ENCODE assay signal across 1 cellular context in the genomic region with DNA sequence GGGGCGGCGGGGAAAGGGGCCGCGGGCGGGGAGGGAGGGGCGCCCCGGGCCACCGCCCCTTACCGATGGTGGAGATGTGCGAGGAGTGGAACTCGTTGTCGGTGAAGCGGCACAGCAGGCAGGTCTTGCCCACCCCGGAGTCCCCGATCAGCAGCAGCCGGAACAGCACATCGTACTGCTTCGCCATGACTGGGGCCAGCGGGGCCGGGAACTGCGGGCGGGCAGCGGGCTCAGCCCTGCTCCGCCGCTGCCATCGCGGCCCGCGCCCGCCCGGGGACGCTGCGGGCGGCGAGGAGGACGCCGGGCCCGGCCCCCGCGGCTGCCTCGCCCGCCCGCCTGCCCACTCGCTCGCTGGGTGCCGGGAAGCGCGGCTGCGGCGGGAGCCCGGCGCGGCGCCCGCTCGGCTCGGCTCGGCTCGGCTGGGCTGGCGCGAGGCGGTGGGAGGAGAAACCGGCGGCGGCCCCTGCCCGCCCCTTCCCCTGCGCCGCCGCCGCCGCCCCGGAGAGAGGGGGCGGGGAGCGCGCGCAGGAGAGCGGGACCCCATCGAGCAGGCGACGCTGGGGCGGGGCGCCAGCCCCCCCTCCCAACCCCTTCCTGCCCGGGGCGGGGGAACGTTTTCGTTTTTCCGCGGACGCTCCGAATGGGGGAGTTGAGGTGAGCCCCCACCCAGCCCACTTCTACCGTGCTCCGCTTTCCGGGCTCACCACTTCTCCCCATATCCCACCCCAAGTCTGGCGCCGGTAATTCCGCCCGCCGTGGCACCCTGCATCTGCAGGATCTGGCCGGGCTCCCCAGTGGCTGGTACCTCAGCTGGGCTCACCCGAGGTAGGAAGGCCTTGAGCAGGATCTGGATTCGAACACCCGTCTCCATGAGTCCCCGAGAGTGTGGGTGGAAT.
TF ChIP-seq lines count a peak whose summit lies in the region.

A gene (minus strand): TSS at position 447 of the 896 bp plus-strand sequence. CDS start 260 bp downstream, at position 187.

TF ChIP-seq in HepG2, 621 proteins besides CTCF, POLR2A, EP300 and RAD21 (continued from another document and continues in another):
- TF ChIP-seq, protein P1, sequence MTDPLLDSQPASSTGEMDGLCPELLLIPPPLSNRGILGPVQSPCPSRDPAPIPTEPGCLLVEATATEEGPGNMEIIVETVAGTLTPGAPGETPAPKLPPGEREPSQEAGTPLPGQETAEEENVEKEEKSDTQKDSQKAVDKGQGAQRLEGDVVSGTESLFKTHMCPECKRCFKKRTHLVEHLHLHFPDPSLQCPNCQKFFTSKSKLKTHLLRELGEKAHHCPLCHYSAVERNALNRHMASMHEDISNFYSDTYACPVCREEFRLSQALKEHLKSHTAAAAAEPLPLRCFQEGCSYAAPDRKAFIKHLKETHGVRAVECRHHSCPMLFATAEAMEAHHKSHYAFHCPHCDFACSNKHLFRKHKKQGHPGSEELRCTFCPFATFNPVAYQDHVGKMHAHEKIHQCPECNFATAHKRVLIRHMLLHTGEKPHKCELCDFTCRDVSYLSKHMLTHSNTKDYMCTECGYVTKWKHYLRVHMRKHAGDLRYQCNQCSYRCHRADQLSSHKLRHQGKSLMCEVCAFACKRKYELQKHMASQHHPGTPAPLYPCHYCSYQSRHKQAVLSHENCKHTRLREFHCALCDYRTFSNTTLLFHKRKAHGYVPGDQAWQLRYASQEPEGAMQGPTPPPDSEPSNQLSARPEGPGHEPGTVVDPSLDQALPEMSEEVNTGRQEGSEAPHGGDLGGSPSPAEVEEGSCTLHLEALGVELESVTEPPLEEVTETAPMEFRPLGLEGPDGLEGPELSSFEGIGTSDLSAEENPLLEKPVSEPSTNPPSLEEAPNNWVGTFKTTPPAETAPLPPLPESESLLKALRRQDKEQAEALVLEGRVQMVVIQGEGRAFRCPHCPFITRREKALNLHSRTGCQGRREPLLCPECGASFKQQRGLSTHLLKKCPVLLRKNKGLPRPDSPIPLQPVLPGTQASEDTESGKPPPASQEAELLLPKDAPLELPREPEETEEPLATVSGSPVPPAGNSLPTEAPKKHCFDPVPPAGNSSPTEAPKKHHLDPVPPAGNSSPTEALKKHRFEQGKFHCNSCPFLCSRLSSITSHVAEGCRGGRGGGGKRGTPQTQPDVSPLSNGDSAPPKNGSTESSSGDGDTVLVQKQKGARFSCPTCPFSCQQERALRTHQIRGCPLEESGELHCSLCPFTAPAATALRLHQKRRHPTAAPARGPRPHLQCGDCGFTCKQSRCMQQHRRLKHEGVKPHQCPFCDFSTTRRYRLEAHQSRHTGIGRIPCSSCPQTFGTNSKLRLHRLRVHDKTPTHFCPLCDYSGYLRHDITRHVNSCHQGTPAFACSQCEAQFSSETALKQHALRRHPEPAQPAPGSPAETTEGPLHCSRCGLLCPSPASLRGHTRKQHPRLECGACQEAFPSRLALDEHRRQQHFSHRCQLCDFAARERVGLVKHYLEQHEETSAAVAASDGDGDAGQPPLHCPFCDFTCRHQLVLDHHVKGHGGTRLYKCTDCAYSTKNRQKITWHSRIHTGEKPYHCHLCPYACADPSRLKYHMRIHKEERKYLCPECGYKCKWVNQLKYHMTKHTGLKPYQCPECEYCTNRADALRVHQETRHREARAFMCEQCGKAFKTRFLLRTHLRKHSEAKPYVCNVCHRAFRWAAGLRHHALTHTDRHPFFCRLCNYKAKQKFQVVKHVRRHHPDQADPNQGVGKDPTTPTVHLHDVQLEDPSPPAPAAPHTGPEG (CRISPR knock-in tag; IDR thresholded peaks at IDR 0.05), result peak; percentile 68; the same call in 1 of the 2 replicates
- TF ChIP-seq ZNF564 (CRISPR knock-in tag; IDR thresholded peaks at IDR 0.05), result no peak
- TF ChIP-seq, protein P2, sequence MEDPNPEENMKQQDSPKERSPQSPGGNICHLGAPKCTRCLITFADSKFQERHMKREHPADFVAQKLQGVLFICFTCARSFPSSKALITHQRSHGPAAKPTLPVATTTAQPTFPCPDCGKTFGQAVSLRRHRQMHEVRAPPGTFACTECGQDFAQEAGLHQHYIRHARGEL (CRISPR knock-in tag; IDR thresholded peaks at IDR 0.05), result no peak
- no peak for TF ChIP-seq ZNF138 (CRISPR knock-in tag; IDR thresholded peaks at IDR 0.05; ENCODE audit: low read depth)
- TF ChIP-seq SMC3 (IDR thresholded peaks at IDR 0.05; ENCODE audit: low read length), result no peak
- TF ChIP-seq FOXK2 (IDR thresholded peaks at IDR 0.05), result no peak
- no peak for TF ChIP-seq ZFYVE20 (CRISPR knock-in tag; IDR thresholded peaks at IDR 0.05; ENCODE audit: borderline replicate concordance, low read depth)
- TF ChIP-seq, protein P3, sequence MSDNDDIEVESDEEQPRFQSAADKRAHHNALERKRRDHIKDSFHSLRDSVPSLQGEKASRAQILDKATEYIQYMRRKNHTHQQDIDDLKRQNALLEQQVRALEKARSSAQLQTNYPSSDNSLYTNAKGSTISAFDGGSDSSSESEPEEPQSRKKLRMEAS (IDR thresholded peaks at IDR 0.05), result no peak
- no peak for TF ChIP-seq ZNF10 (CRISPR knock-in tag; IDR thresholded peaks at IDR 0.05; ENCODE audit: borderline replicate concordance, low read depth)
- TF ChIP-seq, protein P4, sequence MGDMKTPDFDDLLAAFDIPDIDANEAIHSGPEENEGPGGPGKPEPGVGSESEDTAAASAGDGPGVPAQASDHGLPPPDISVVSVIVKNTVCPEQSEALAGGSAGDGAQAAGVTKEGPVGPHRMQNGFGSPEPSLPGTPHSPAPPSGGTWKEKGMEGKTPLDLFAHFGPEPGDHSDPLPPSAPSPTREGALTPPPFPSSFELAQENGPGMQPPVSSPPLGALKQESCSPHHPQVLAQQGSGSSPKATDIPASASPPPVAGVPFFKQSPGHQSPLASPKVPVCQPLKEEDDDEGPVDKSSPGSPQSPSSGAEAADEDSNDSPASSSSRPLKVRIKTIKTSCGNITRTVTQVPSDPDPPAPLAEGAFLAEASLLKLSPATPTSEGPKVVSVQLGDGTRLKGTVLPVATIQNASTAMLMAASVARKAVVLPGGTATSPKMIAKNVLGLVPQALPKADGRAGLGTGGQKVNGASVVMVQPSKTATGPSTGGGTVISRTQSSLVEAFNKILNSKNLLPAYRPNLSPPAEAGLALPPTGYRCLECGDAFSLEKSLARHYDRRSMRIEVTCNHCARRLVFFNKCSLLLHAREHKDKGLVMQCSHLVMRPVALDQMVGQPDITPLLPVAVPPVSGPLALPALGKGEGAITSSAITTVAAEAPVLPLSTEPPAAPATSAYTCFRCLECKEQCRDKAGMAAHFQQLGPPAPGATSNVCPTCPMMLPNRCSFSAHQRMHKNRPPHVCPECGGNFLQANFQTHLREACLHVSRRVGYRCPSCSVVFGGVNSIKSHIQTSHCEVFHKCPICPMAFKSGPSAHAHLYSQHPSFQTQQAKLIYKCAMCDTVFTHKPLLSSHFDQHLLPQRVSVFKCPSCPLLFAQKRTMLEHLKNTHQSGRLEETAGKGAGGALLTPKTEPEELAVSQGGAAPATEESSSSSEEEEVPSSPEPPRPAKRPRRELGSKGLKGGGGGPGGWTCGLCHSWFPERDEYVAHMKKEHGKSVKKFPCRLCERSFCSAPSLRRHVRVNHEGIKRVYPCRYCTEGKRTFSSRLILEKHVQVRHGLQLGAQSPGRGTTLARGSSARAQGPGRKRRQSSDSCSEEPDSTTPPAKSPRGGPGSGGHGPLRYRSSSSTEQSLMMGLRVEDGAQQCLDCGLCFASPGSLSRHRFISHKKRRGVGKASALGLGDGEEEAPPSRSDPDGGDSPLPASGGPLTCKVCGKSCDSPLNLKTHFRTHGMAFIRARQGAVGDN (CRISPR knock-in tag; IDR thresholded peaks at IDR 0.05), result peak; percentile 41; the same call in 1 of the 2 replicates
- TF ChIP-seq ATF7-NPFF (CRISPR knock-in tag; IDR thresholded peaks at IDR 0.05; ENCODE audit: low read depth), result peak; percentile 69; the same call in 1 of the 2 replicates
- TF ChIP-seq, protein P5, sequence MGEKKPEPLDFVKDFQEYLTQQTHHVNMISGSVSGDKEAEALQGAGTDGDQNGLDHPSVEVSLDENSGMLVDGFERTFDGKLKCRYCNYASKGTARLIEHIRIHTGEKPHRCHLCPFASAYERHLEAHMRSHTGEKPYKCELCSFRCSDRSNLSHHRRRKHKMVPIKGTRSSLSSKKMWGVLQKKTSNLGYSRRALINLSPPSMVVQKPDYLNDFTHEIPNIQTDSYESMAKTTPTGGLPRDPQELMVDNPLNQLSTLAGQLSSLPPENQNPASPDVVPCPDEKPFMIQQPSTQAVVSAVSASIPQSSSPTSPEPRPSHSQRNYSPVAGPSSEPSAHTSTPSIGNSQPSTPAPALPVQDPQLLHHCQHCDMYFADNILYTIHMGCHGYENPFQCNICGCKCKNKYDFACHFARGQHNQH (CRISPR knock-in tag; IDR thresholded peaks at IDR 0.05), result no peak
- no peak for TF ChIP-seq ZEB1 (IDR thresholded peaks at IDR 0.05; ENCODE audit: insufficient replicate concordance, low read depth)
- no peak for TF ChIP-seq POGZ (CRISPR knock-in tag; IDR thresholded peaks at IDR 0.05)
- TF ChIP-seq, protein P6, sequence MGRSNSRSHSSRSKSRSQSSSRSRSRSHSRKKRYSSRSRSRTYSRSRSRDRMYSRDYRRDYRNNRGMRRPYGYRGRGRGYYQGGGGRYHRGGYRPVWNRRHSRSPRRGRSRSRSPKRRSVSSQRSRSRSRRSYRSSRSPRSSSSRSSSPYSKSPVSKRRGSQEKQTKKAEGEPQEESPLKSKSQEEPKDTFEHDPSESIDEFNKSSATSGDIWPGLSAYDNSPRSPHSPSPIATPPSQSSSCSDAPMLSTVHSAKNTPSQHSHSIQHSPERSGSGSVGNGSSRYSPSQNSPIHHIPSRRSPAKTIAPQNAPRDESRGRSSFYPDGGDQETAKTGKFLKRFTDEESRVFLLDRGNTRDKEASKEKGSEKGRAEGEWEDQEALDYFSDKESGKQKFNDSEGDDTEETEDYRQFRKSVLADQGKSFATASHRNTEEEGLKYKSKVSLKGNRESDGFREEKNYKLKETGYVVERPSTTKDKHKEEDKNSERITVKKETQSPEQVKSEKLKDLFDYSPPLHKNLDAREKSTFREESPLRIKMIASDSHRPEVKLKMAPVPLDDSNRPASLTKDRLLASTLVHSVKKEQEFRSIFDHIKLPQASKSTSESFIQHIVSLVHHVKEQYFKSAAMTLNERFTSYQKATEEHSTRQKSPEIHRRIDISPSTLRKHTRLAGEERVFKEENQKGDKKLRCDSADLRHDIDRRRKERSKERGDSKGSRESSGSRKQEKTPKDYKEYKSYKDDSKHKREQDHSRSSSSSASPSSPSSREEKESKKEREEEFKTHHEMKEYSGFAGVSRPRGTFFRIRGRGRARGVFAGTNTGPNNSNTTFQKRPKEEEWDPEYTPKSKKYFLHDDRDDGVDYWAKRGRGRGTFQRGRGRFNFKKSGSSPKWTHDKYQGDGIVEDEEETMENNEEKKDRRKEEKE (IDR thresholded peaks at IDR 0.05), result no peak
- 0 out of 2 replicates have a peak, but pooled peaks have one; percentile 8 for TF ChIP-seq THAP11 (CRISPR knock-in tag; IDR thresholded peaks at IDR 0.05)
- TF ChIP-seq SP2 (CRISPR knock-in tag; IDR thresholded peaks at IDR 0.05), result no peak
- TF ChIP-seq, protein P7, sequence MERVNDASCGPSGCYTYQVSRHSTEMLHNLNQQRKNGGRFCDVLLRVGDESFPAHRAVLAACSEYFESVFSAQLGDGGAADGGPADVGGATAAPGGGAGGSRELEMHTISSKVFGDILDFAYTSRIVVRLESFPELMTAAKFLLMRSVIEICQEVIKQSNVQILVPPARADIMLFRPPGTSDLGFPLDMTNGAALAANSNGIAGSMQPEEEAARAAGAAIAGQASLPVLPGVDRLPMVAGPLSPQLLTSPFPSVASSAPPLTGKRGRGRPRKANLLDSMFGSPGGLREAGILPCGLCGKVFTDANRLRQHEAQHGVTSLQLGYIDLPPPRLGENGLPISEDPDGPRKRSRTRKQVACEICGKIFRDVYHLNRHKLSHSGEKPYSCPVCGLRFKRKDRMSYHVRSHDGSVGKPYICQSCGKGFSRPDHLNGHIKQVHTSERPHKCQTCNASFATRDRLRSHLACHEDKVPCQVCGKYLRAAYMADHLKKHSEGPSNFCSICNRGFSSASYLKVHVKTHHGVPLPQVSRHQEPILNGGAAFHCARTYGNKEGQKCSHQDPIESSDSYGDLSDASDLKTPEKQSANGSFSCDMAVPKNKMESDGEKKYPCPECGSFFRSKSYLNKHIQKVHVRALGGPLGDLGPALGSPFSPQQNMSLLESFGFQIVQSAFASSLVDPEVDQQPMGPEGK (CRISPR knock-in tag; IDR thresholded peaks at IDR 0.05), result peak; percentile 58
- TF ChIP-seq NCOA5 (CRISPR knock-in tag; IDR thresholded peaks at IDR 0.05), result no peak
- TF ChIP-seq, protein P8, sequence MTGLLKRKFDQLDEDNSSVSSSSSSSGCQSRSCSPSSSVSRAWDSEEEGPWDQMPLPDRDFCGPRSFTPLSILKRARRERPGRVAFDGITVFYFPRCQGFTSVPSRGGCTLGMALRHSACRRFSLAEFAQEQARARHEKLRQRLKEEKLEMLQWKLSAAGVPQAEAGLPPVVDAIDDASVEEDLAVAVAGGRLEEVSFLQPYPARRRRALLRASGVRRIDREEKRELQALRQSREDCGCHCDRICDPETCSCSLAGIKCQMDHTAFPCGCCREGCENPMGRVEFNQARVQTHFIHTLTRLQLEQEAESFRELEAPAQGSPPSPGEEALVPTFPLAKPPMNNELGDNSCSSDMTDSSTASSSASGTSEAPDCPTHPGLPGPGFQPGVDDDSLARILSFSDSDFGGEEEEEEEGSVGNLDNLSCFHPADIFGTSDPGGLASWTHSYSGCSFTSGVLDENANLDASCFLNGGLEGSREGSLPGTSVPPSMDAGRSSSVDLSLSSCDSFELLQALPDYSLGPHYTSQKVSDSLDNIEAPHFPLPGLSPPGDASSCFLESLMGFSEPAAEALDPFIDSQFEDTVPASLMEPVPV (CRISPR knock-in tag; IDR thresholded peaks at IDR 0.05), result 0 out of 2 replicates have a peak, but pooled peaks have one; percentile 30
- TF ChIP-seq ZNF24 (IDR thresholded peaks at IDR 0.05), result no peak
- TF ChIP-seq ZNF772 (CRISPR knock-in tag; IDR thresholded peaks at IDR 0.05), result no peak
- peak; percentile 44 for TF ChIP-seq SRSF1 (optimal IDR thresholded peaks at IDR 0.05; ENCODE audit: low read depth, low read length)
- no peak for TF ChIP-seq ZNF781 (CRISPR knock-in tag; IDR thresholded peaks at IDR 0.05; ENCODE audit: borderline replicate concordance, not compliant biosample characterization)
- TF ChIP-seq, protein P9, sequence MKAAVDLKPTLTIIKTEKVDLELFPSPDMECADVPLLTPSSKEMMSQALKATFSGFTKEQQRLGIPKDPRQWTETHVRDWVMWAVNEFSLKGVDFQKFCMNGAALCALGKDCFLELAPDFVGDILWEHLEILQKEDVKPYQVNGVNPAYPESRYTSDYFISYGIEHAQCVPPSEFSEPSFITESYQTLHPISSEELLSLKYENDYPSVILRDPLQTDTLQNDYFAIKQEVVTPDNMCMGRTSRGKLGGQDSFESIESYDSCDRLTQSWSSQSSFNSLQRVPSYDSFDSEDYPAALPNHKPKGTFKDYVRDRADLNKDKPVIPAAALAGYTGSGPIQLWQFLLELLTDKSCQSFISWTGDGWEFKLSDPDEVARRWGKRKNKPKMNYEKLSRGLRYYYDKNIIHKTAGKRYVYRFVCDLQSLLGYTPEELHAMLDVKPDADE (CRISPR knock-in tag; IDR thresholded peaks at IDR 0.05), result no peak
- TF ChIP-seq ZBTB3 (CRISPR knock-in tag; IDR thresholded peaks at IDR 0.05; ENCODE audit: borderline replicate concordance, low read depth), result no peak
- 0 out of 2 replicates have a peak, but pooled peaks have one; percentile 21 for TF ChIP-seq ISL2 (CRISPR knock-in tag; IDR thresholded peaks at IDR 0.05)
- TF ChIP-seq ZFY (CRISPR knock-in tag; IDR thresholded peaks at IDR 0.05), result 0 out of 2 replicates have a peak, but pooled peaks have one; percentile 18
- TF ChIP-seq ATRX (CRISPR knock-in tag; IDR thresholded peaks at IDR 0.05; ENCODE audit: borderline replicate concordance), result no peak
- TF ChIP-seq JUN (CRISPR knock-in tag; IDR thresholded peaks at IDR 0.05), result no peak
- no peak for TF ChIP-seq MIER2 (CRISPR knock-in tag; IDR thresholded peaks at IDR 0.05)
- no peak for TF ChIP-seq IKZF1 (IDR thresholded peaks at IDR 0.05)
- TF ChIP-seq CEBPB (IDR thresholded peaks at IDR 0.05; ENCODE audit: borderline replicate concordance, low read depth, low read length), result no peak
- TF ChIP-seq ZFP36 (IDR thresholded peaks at IDR 0.05; ENCODE audit: borderline replicate concordance, low read depth, low read length, partially characterized antibody), result no peak
- 0 out of 2 replicates have a peak, but pooled peaks have one; percentile 27 for TF ChIP-seq ZNF572 (CRISPR knock-in tag; IDR thresholded peaks at IDR 0.05)
